Comparison of ENCODE assay signal across 1 cellular context in genomic region chr10:90998733-90999511, GRCh38.
TF ChIP-seq lines count a peak whose summit lies in the region.

No MANE protein-coding gene starts in this region.

TF ChIP-seq in GM12878, 131 proteins besides CTCF, POLR2A, EP300 and RAD21 (continued from another document and continues in another):
- no peak for TF ChIP-seq NR2C2 (IDR thresholded peaks at IDR 0.05; ENCODE audit: borderline replicate concordance, control insufficient read depth, insufficient read length, low read depth)
- peak; percentile 76; the same call in 2 of the 3 replicates for TF ChIP-seq POU2F2 (IDR thresholded peaks at IDR 0.05; ENCODE audit: borderline replicate concordance, low read depth, low read length)
- no peak for TF ChIP-seq JUND (IDR thresholded peaks at IDR 0.05; ENCODE audit: low read depth, low read length)
- peak; percentile 29; the same call in 1 of the 2 replicates for TF ChIP-seq CREM (IDR thresholded peaks at IDR 0.05; ENCODE audit: low read depth)
- TF ChIP-seq CBFB (IDR thresholded peaks at IDR 0.05; ENCODE audit: low read depth): no peak
- TF ChIP-seq IRF5 (IDR thresholded peaks at IDR 0.05; ENCODE audit: borderline replicate concordance): no peak
- no peak for TF ChIP-seq ZNF207 (IDR thresholded peaks at IDR 0.05; ENCODE audit: borderline replicate concordance)
- TF ChIP-seq, protein P1, sequence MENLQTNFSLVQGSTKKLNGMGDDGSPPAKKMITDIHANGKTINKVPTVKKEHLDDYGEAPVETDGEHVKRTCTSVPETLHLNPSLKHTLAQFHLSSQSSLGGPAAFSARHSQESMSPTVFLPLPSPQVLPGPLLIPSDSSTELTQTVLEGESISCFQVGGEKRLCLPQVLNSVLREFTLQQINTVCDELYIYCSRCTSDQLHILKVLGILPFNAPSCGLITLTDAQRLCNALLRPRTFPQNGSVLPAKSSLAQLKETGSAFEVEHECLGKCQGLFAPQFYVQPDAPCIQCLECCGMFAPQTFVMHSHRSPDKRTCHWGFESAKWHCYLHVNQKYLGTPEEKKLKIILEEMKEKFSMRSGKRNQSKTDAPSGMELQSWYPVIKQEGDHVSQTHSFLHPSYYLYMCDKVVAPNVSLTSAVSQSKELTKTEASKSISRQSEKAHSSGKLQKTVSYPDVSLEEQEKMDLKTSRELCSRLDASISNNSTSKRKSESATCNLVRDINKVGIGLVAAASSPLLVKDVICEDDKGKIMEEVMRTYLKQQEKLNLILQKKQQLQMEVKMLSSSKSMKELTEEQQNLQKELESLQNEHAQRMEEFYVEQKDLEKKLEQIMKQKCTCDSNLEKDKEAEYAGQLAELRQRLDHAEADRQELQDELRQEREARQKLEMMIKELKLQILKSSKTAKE (IDR thresholded peaks at IDR 0.05; ENCODE audit: low read depth, poor library complexity, severe bottlenecking): no peak
- TF ChIP-seq BACH1 (IDR thresholded peaks at IDR 0.05; ENCODE audit: borderline replicate concordance): no peak
- no peak for TF ChIP-seq CHD1 (IDR thresholded peaks at IDR 0.05; ENCODE audit: low read depth, low read length)
- no peak for TF ChIP-seq RELA (IDR thresholded peaks at IDR 0.05; ENCODE audit: borderline replicate concordance, partially characterized antibody)
- TF ChIP-seq NBN (IDR thresholded peaks at IDR 0.05): no peak
- TF ChIP-seq, protein P2, sequence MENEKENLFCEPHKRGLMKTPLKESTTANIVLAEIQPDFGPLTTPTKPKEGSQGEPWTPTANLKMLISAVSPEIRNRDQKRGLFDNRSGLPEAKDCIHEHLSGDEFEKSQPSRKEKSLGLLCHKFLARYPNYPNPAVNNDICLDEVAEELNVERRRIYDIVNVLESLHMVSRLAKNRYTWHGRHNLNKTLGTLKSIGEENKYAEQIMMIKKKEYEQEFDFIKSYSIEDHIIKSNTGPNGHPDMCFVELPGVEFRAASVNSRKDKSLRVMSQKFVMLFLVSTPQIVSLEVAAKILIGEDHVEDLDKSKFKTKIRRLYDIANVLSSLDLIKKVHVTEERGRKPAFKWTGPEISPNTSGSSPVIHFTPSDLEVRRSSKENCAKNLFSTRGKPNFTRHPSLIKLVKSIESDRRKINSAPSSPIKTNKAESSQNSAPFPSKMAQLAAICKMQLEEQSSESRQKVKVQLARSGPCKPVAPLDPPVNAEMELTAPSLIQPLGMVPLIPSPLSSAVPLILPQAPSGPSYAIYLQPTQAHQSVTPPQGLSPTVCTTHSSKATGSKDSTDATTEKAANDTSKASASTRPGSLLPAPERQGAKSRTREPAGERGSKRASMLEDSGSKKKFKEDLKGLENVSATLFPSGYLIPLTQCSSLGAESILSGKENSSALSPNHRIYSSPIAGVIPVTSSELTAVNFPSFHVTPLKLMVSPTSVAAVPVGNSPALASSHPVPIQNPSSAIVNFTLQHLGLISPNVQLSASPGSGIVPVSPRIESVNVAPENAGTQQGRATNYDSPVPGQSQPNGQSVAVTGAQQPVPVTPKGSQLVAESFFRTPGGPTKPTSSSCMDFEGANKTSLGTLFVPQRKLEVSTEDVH (IDR thresholded peaks at IDR 0.05; ENCODE audit: low read depth, partially characterized antibody): no peak
- TF ChIP-seq, protein P3, sequence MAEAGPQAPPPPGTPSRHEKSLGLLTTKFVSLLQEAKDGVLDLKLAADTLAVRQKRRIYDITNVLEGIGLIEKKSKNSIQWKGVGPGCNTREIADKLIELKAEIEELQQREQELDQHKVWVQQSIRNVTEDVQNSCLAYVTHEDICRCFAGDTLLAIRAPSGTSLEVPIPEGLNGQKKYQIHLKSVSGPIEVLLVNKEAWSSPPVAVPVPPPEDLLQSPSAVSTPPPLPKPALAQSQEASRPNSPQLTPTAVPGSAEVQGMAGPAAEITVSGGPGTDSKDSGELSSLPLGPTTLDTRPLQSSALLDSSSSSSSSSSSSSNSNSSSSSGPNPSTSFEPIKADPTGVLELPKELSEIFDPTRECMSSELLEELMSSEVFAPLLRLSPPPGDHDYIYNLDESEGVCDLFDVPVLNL (IDR thresholded peaks at IDR 0.05; ENCODE audit: low read depth, low read length): no peak
- TF ChIP-seq NR2C1 (IDR thresholded peaks at IDR 0.05): no peak
- TF ChIP-seq HCFC1 (IDR thresholded peaks at IDR 0.05; ENCODE audit: low read length): no peak
- no peak for TF ChIP-seq RB1 (IDR thresholded peaks at IDR 0.05; ENCODE audit: borderline replicate concordance)
- peak; percentile 83 for TF ChIP-seq RUNX3 (IDR thresholded peaks at IDR 0.05; ENCODE audit: low read length)
- no peak for TF ChIP-seq SIN3A (IDR thresholded peaks at IDR 0.05; ENCODE audit: low read depth, low read length)
- no peak for TF ChIP-seq SREBF1 (IDR thresholded peaks at IDR 0.05; ENCODE audit: low read length)
- TF ChIP-seq ZBTB40 (IDR thresholded peaks at IDR 0.05; ENCODE audit: borderline replicate concordance): no peak
- 0 out of 2 replicates have a peak, but pooled peaks have one; percentile 11 for TF ChIP-seq TAF1 (IDR thresholded peaks at IDR 0.05; ENCODE audit: borderline replicate concordance, low read depth, low read length)
- TF ChIP-seq SPI1 (IDR thresholded peaks at IDR 0.05; ENCODE audit: borderline replicate concordance, insufficient read depth, low read depth, low read length): no peak
- no peak for TF ChIP-seq E4F1 (IDR thresholded peaks at IDR 0.05; ENCODE audit: borderline replicate concordance, partially characterized antibody)
- no peak for TF ChIP-seq ASH2L (IDR thresholded peaks at IDR 0.05; ENCODE audit: borderline replicate concordance, low read depth)
- no peak for TF ChIP-seq SMARCA5 (IDR thresholded peaks at IDR 0.05)
- TF ChIP-seq BHLHE40 (IDR thresholded peaks at IDR 0.05; ENCODE audit: borderline replicate concordance in 1 of 2, low read depth in 2 of 2, low read length in 1 of 2): peak; percentile 49; a peak in 2 of 4 replicates
- TF ChIP-seq ZNF24 (IDR thresholded peaks at IDR 0.05): no peak
- no peak for TF ChIP-seq ZNF384 (IDR thresholded peaks at IDR 0.05; ENCODE audit: borderline replicate concordance, low read depth, low read length)
- no peak for TF ChIP-seq TCF12 (IDR thresholded peaks at IDR 0.05; ENCODE audit: low read depth, low read length)
- no peak for TF ChIP-seq CEBPZ (IDR thresholded peaks at IDR 0.05; ENCODE audit: low read depth, low read length)
- 0 out of 2 replicates have a peak, but pooled peaks have one; percentile 21 for TF ChIP-seq MEF2A (IDR thresholded peaks at IDR 0.05; ENCODE audit: insufficient read depth, low read depth, low read length)
- no peak for TF ChIP-seq DPF2 (IDR thresholded peaks at IDR 0.05)
- TF ChIP-seq MTA2 (IDR thresholded peaks at IDR 0.05; ENCODE audit: low read depth): 0 out of 2 replicates have a peak, but pooled peaks have one; percentile 36
- no peak for TF ChIP-seq NFIC (IDR thresholded peaks at IDR 0.05; ENCODE audit: low read depth, low read length)
- TF ChIP-seq RBBP5 (conservative IDR thresholded peaks at IDR 0.05): no peak
- TF ChIP-seq SP1 (IDR thresholded peaks at IDR 0.05; ENCODE audit: low read depth, low read length): no peak
- no peak; the same call in 1 of the 2 replicates for TF ChIP-seq IKZF1 (conservative IDR thresholded peaks at IDR 0.05)
- no peak for TF ChIP-seq TARDBP (IDR thresholded peaks at IDR 0.05; ENCODE audit: borderline replicate concordance)
